11 cellular contexts compared by ENCODE assay signal in genomic region chr10:14200645-14201534, GRCh38.
DNase-seq lines count a peak whose midpoint lies in the region; ATAC-seq, FAIRE-seq and TF ChIP-seq lines count a peak whose summit lies in the region.
"Had no signal": no experiment of that assay in that cellular context is flagged by ENCODE, and none has a peak within 500 bp of the region (broad histone marks: within the 10 kb centered on the region; RNA-seq: fewer than 3 reads in every experiment).

No MANE protein-coding gene starts in this region.

- no peak for FAIRE-seq in GM12878 (lab: Jason Lieb, UNC)

- no peak overlapping the region for H2AFZ ChIP-seq in GM12878 (ENCODE audit: control insufficient read depth, low read depth, low read length)

- peak overlapping the region in 1 of 3 experiments; percentile 8 for H3K27ac Mint-ChIP-seq in nephron
- peak overlapping the region in 1 of 9 donors; percentile 74 for H3K27ac Mint-ChIP-seq in naive thymus-derived CD4-positive, alpha-beta T cell
- H3K27ac Mint-ChIP-seq: activated naive CD8-positive, alpha-beta T cell had no signal

- H3K79me2 ChIP-seq in GM12878 (ENCODE audit: control insufficient read depth, insufficient read depth, low read length), result no peaks in the 10 kb centered on the region

- no TSS peak for BruUV-seq in GM12878 (replicated peaks; lab: Mats Ljungman, UMichigan)

- H3K36me3 Mint-ChIP-seq in nephron (ENCODE audit: low read depth), result no peaks in the 10 kb centered on the region
- H3K36me3 Mint-ChIP-seq in naive thymus-derived CD4-positive, alpha-beta T cell, result no peaks in the 10 kb centered on the region
- H3K36me3 Mint-ChIP-seq: activated naive CD8-positive, alpha-beta T cell had no signal

- ATAC-seq in GM12878, result no peak
- ATAC-seq in naive thymus-derived CD4-positive, alpha-beta T cell, result no peak
- ATAC-seq in HG02610 (IDR thresholded peaks at IDR 0.05; ENCODE audit: unreplicated experiment), result no peak
- ATAC-seq: Right ventricle myocardium inferior had no signal

- RAD21 ChIA-PET in GM12878 (lab: Charles Lee; ENCODE audit: unreplicated experiment), result interaction anchor here (0.8 to 1.6 kb wide), 5 partner anchors 276 to 906 kb away, joined by 3 to 5 read pairs (median 3); partner anchors contain the start of gene CDNF

- H3K4me1 Mint-ChIP-seq in nephron, result peaks cover 24% of the 10 kb centered on the region
- peaks cover 0 to 1% (median 0%) of the 10 kb centered on the region in 7 donors for H3K4me1 Mint-ChIP-seq in naive thymus-derived CD4-positive, alpha-beta T cell

- TF ChIP-seq RAD21 in GM12878 (IDR thresholded peaks at IDR 0.05; ENCODE audit: insufficient read depth, low read depth, low read length), result no peak

- no peak overlapping the region for H3K27ac ChIP-seq in GM12878 (ENCODE audit: control insufficient read depth, insufficient read depth)
- H3K27ac ChIP-seq in naive thymus-derived CD4-positive, alpha-beta T cell (ENCODE audit: low read depth, low read length), result no peak overlapping the region
- H3K27ac ChIP-seq: BLaER1 treated with 17β-estradiol and CSF1 and Interleukin-3, amounts not matched to agents 10 nM and 100 nM had no signal

- H3K4me2 ChIP-seq in GM12878 (ENCODE audit: control insufficient read depth, insufficient read depth), result no peak overlapping the region
- H3K4me2 ChIP-seq: BLaER1 treated with 17β-estradiol and CSF1 and Interleukin-3, amounts not matched to agents 10 nM and 100 nM had no signal

- no peaks in the 10 kb centered on the region for H4K20me1 ChIP-seq in GM12878 (ENCODE audit: control insufficient read depth, insufficient read depth)
- H4K20me1 ChIP-seq: BLaER1 treated with 17β-estradiol and CSF1 and Interleukin-3, amounts not matched to agents 10 nM and 100 nM had no signal

- no peaks in the 10 kb centered on the region; a peak in 1 of 4 replicates for H3K27me3 ChIP-seq in GM12878 (replicated peaks in 1 of 2; ENCODE audit: control insufficient read depth in 2 of 2, insufficient read depth in 2 of 2, low read length in 1 of 2)
- H3K27me3 ChIP-seq in naive thymus-derived CD4-positive, alpha-beta T cell (ENCODE audit: control insufficient read depth in 2 of 2, insufficient read depth in 2 of 2, low read length in 2 of 2), result no peaks in the 10 kb centered on the region
- H3K27me3 ChIP-seq: BLaER1 treated with 17β-estradiol and CSF1 and Interleukin-3, amounts not matched to agents 10 nM and 100 nM had no signal

- no peak overlapping the region for H3K4me3 Mint-ChIP-seq in nephron
- H3K4me3 Mint-ChIP-seq in naive thymus-derived CD4-positive, alpha-beta T cell, result no peak overlapping the region
- H3K4me3 Mint-ChIP-seq: activated naive CD8-positive, alpha-beta T cell had no signal

- CTCF ChIA-PET in GM12878 (lab: Yijun Ruan, JAX), result interaction anchor here (0.6 to 2.5 kb wide), 17 partner anchors 10 to 656 kb away, joined by 3 to 21 read pairs (median 3); no protein-coding TSS in a partner anchor
- CTCF ChIA-PET in naive thymus-derived CD4-positive, alpha-beta T cell (lab: Charles Lee), result no interaction called here

- TF ChIP-seq CTCF in GM12878 (IDR thresholded peaks at IDR 0.05 in 2 of 3, conservative IDR thresholded peaks at IDR 0.05 in 1 of 3; ENCODE audit: control insufficient read depth in 2 of 3, extremely low read depth in 1 of 3, insufficient read depth in 1 of 3, low read depth in 3 of 3, low read length in 3 of 3) (peak; percentile 12 to 35 (median 24); a peak in 3 of 6 replicates), nephron (IDR thresholded peaks at IDR 0.05; ENCODE audit: unreplicated experiment in 3 of 3) (peak; percentile 12 to 47 (median 39))

- H3K9me3 ChIP-seq in GM12878 (replicated peaks; ENCODE audit: control insufficient read depth, insufficient read depth, low read length), result no peaks in the 10 kb centered on the region
- H3K9me3 ChIP-seq in naive thymus-derived CD4-positive, alpha-beta T cell (ENCODE audit: control insufficient read depth in 2 of 3, low read length in 3 of 3), result no peaks in the 10 kb centered on the region
- H3K9me3 ChIP-seq: BLaER1 treated with 17β-estradiol and CSF1 and Interleukin-3, amounts not matched to agents 10 nM and 100 nM had no signal

- SMC1A ChIA-PET in GM12878 (lab: Charles Lee; ENCODE audit: uncharacterized antibody, unreplicated experiment), result interaction anchor here (1.0 to 8.1 kb wide), 4 partner anchors 12 to 412 kb away, joined by 3 to 52 read pairs (median 6); no protein-coding TSS in a partner anchor

- intact Hi-C loops in GM12878 (cut with micrococcal nuclease; ENCODE audit: unreplicated experiment), result no loop called here
- intact Hi-C loops in naive thymus-derived CD4-positive, alpha-beta T cell (cut with micrococcal nuclease), result no loop called here

- POLR2A ChIA-PET in GM12878 (lab: Charles Lee), result interaction anchor here (0.6 kb wide), 1 partner anchor 8 kb away, joined by 6 read pairs; no protein-coding TSS in a partner anchor
- POLR2A ChIA-PET in naive thymus-derived CD4-positive, alpha-beta T cell (lab: Charles Lee), result interaction anchor here (0.6 kb wide), 2 partner anchors 428 to 622 kb away, joined by 3 read pairs; no protein-coding TSS in a partner anchor

- H3K9me3 Mint-ChIP-seq in nephron, result no peaks in the 10 kb centered on the region
- no peaks in the 10 kb centered on the region for H3K9me3 Mint-ChIP-seq in naive thymus-derived CD4-positive, alpha-beta T cell

- in situ Hi-C loops in GM12878 (cut with MboI), result loop anchor here (5.0 kb wide), 1 partner anchor 271 kb away; no protein-coding TSS in a partner anchor

- no peak for TF ChIP-seq POLR2A in GM12878 (IDR thresholded peaks at IDR 0.05; ENCODE audit: low read depth, low read length)

- H3K36me3 ChIP-seq in GM12878 (ENCODE audit: control insufficient read depth in 2 of 2, insufficient read depth in 2 of 2, low read length in 1 of 2), result no peaks in the 10 kb centered on the region
- H3K36me3 ChIP-seq in naive thymus-derived CD4-positive, alpha-beta T cell (ENCODE audit: control insufficient read depth in 2 of 3, insufficient read depth in 3 of 3, low read length in 3 of 3), result no peaks in the 10 kb centered on the region
- H3K36me3 ChIP-seq: BLaER1 treated with 17β-estradiol and CSF1 and Interleukin-3, amounts not matched to agents 10 nM and 100 nM had no signal

- H3K4me3 ChIP-seq in GM12878, result no peak overlapping the region
- no peak overlapping the region for H3K4me3 ChIP-seq in naive thymus-derived CD4-positive, alpha-beta T cell (ENCODE audit: low read length)
- H3K4me3 ChIP-seq: BLaER1 treated with 17β-estradiol and CSF1 and Interleukin-3, amounts not matched to agents 10 nM and 100 nM had no signal

- peaks cover 18% of the 10 kb centered on the region for H3K27me3 Mint-ChIP-seq in nephron (ENCODE audit: low read depth)
- peaks cover 17 to 22% (median 18%) of the 10 kb centered on the region in 5 donors for H3K27me3 Mint-ChIP-seq in naive thymus-derived CD4-positive, alpha-beta T cell

- 45% methylated on average over 16 of the region's 16 CpGs for WGBS in GM12878 (ENCODE audit: insufficient coverage, insufficient replicate concordance, low lambda C conversion rate, missing lambda C conversion rate)

- no peaks in the 10 kb centered on the region for H3K4me1 ChIP-seq in GM12878 (ENCODE audit: control insufficient read depth, insufficient read depth, low read length)
- no peaks in the 10 kb centered on the region for H3K4me1 ChIP-seq in naive thymus-derived CD4-positive, alpha-beta T cell (ENCODE audit: control insufficient read depth in 2 of 2, insufficient read depth in 2 of 2, low read length in 2 of 2)
- H3K4me1 ChIP-seq: BLaER1 treated with 17β-estradiol and CSF1 and Interleukin-3, amounts not matched to agents 10 nM and 100 nM had no signal

- peak; percentile 40 for DNase-seq in NCI-H748 (lab: John Stamatoyannopoulos, UW; ENCODE audit: unreplicated experiment)
- no peak for DNase-seq in NCI-H748 treated with DMSO at 0.1 percent for 48 hours (lab: John Stamatoyannopoulos, UW)
- peak; percentile 22 for DNase-seq in LHCN-M2 (ENCODE audit: low read depth)
- no peak for DNase-seq in GM12878 (ENCODE audit: low read depth, low spot score)
- no peak for DNase-seq in naive thymus-derived CD4-positive, alpha-beta T cell
- DNase-seq in NCI-H2227 (lab: John Stamatoyannopoulos, UW; ENCODE audit: unreplicated experiment), result no peak

- no peak overlapping the region for H3K9ac ChIP-seq in GM12878 (ENCODE audit: control insufficient read depth, insufficient read depth, low read length)
- H3K9ac ChIP-seq: BLaER1 treated with 17β-estradiol and CSF1 and Interleukin-3, amounts not matched to agents 10 nM and 100 nM had no signal

- no peak for TF ChIP-seq EP300 in GM12878 (IDR thresholded peaks at IDR 0.05; ENCODE audit: borderline replicate concordance in 1 of 2, control insufficient read depth in 1 of 2, low read depth in 2 of 2, low read length in 2 of 2)

TF ChIP-seq in GM12878, 131 proteins besides CTCF, POLR2A, EP300 and RAD21 (continues in another document):
- no peak for TF ChIP-seq ETV6 (conservative IDR thresholded peaks at IDR 0.05 in 1 of 2, IDR thresholded peaks at IDR 0.05 in 1 of 2; ENCODE audit: borderline replicate concordance in 1 of 2, low read depth in 1 of 2)
- no peak for TF ChIP-seq DPF2 (IDR thresholded peaks at IDR 0.05)
- TF ChIP-seq EGR1 (IDR thresholded peaks at IDR 0.05; ENCODE audit: borderline replicate concordance in 1 of 2, low read depth in 2 of 2, low read length in 2 of 2), result no peak
- TF ChIP-seq ZBTB4 (CRISPR knock-in tag; IDR thresholded peaks at IDR 0.05), result no peak
- no peak for TF ChIP-seq ZNF24 (IDR thresholded peaks at IDR 0.05)
- no peak for TF ChIP-seq RAD51 (IDR thresholded peaks at IDR 0.05)

Comparison
In these comparisons a context has a peak if more than half of its experiments do, and no peak if none do; other contexts are left out.
1. DNase-seq: peak in NCI-H748 (single experiment) and LHCN-M2 (single experiment); none in NCI-H748 treated with DMSO at 0.1 percent for 48 hours (single experiment), GM12878 (single experiment), naive thymus-derived CD4-positive, alpha-beta T cell (0 of 9) and NCI-H2227 (single experiment).